In the genomic region with DNA sequence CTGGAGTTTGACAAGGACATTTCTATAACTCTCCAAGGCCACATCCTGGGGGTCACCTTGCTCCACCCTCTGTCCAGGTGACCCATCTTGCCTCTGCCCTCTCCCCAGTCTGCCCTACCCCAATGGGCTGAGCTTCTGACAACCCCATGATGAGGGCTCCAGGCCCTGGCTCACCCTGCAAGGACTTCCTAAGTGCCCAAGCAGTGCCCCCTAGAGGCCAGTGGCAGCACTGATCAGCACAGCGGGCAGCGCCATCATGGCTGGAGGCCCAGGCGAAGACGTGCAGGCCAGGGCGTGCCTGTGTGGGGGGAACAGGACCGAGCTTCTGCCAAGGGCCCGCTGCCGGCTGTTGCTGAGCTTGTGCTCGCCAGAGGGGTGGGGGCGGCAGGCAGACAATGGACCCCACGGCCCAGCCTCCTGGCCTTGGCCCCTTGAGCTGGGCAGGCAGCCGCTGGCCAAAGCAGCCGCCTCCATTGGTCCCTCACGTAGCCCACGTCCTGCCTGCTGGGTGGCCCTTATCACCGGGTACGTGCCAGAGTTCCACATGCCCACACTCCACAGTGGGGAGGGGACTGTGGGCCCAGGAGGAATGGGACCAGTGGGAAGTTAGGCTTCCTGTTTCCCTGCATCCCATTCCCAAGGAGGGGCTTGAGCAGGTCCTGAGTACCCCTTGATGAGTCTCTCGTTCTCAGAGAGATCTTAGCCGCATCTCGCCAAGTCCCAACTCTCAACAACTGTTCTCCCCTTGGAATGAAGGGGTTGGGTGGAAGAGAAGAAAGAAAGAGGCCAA, we compare ENCODE assay signal across 8 cellular contexts.
DNase-seq lines count a peak whose midpoint lies in the region; ATAC-seq and TF ChIP-seq lines count a peak whose summit lies in the region.

No MANE protein-coding gene starts in this region.

- H3K56ac ChIP-seq in IMR-90 (ENCODE audit: extremely low read depth, insufficient read depth, low read length): no peak overlapping the region

- H4K8ac ChIP-seq in IMR-90 (ENCODE audit: low read depth in 2 of 2, low read length in 2 of 2): peak overlapping the region; percentile 70 to 78; a peak in 3 of 4 replicates

- peak overlapping the region; percentile 85 for H4K91ac ChIP-seq in IMR-90 (ENCODE audit: insufficient read depth, low read depth, low read length)

- TF ChIP-seq POLR2A in IMR-90 (IDR thresholded peaks at IDR 0.05; ENCODE audit: low read depth, low read length): no peak

- H2BK5ac ChIP-seq in IMR-90 (ENCODE audit: low read depth, low read length, poor library complexity, severe bottlenecking): peak overlapping the region; percentile 87

- H3K9me3 ChIP-seq in IMR-90 (ENCODE audit: control insufficient read depth, insufficient read depth, low read length): no peaks in the 10 kb centered on the region
- no peaks in the 10 kb centered on the region for H3K9me3 ChIP-seq in lower lobe of right lung

- H2BK15ac ChIP-seq in IMR-90 (ENCODE audit: low read depth, low read length): peak overlapping the region; percentile 81; the same call in 2 of the 3 replicates

- no peak overlapping the region for H3K9ac ChIP-seq in IMR-90 (ENCODE audit: low read depth, low read length)

- H3K4me1 Mint-ChIP-seq in brain: peaks cover 58% of the 10 kb centered on the region

- peak overlapping the region; percentile 5 for H2AFZ ChIP-seq in IMR-90 (replicated peaks; ENCODE audit: low read length, poor library complexity)

- peak overlapping the region; percentile 37; the same call in 1 of the 2 replicates for H3K23ac ChIP-seq in IMR-90 (ENCODE audit: low read depth, low read length)

- peak overlapping the region; percentile 92 for H3K4ac ChIP-seq in IMR-90 (ENCODE audit: low read depth, low read length)

- peak overlapping the region; percentile 56 to 89 (median 75) for H3K27ac Mint-ChIP-seq in brain

- intact Hi-C loops in IMR-90 (cut with micrococcal nuclease) (no loop called here), lower lobe of right lung (cut with DNase I) (no loop called here)

- H3K27me3 ChIP-seq in IMR-90 (ENCODE audit: control insufficient read depth, insufficient read depth, low read length) (no peaks in the 10 kb centered on the region), lower lobe of right lung (ENCODE audit: low read depth) (no peaks in the 10 kb centered on the region)

- H3K4me3 ChIP-seq in AG04449 (ENCODE audit: low read depth, low read length): no peak overlapping the region
- H3K4me3 ChIP-seq in IMR-90 (ENCODE audit: insufficient read depth, low read depth, low read length): no peak overlapping the region
- no peak overlapping the region for H3K4me3 ChIP-seq in lower lobe of right lung

- H3K9me1 ChIP-seq in IMR-90 (ENCODE audit: insufficient read depth, low read length): peaks cover 60% of the 10 kb centered on the region

- peaks cover 0 to 10% (median 4%) of the 10 kb centered on the region in 5 experiments for H3K9me3 Mint-ChIP-seq in brain

- peak overlapping the region; percentile 97 for H2BK20ac ChIP-seq in IMR-90 (ENCODE audit: low read depth, low read length)

- H3K4me1 ChIP-seq in IMR-90 (ENCODE audit: control insufficient read depth, insufficient read depth, low read length) (peaks cover 65% of the 10 kb centered on the region), lower lobe of right lung (peaks cover 34% of the 10 kb centered on the region)

- H3K36me3 ChIP-seq in IMR-90 (ENCODE audit: control insufficient read depth, insufficient read depth, low read length) (no peaks in the 10 kb centered on the region), lower lobe of right lung (no peaks in the 10 kb centered on the region)

- peaks cover 5% of the 10 kb centered on the region for H3K27me3 Mint-ChIP-seq in brain

- ATAC-seq in IMR-90 (ENCODE audit: low read depth) (no peak), lower lobe of right lung (no peak), GM18517 (IDR thresholded peaks at IDR 0.05; ENCODE audit: unreplicated experiment) (no peak), GM19467 (IDR thresholded peaks at IDR 0.05; ENCODE audit: unreplicated experiment) (no peak), HG02759 (IDR thresholded peaks at IDR 0.05; ENCODE audit: unreplicated experiment) (no peak), GM21825 (IDR thresholded peaks at IDR 0.05; ENCODE audit: unreplicated experiment) (no peak)

- H3K18ac ChIP-seq in IMR-90 (ENCODE audit: low read depth, low read length): peak overlapping the region; percentile 53

- peaks cover 0 to 36% of the 10 kb centered on the region in 2 experiments; a peak in 3 of 4 replicates for H3K79me1 ChIP-seq in IMR-90 (ENCODE audit: low read depth in 1 of 2, low read length in 2 of 2)

- peak; percentile 43 for TF ChIP-seq RAD21 in IMR-90 (IDR thresholded peaks at IDR 0.05; ENCODE audit: low read length)

- H3K27ac ChIP-seq in IMR-90 (ENCODE audit: insufficient read depth, low read length): peak overlapping the region; percentile 48
- H3K27ac ChIP-seq in lower lobe of right lung: no peak overlapping the region

- H2AK5ac ChIP-seq in IMR-90 (ENCODE audit: low read depth, low read length): peak overlapping the region; percentile 98

- no TSS peak for BruUV-seq in IMR-90 (replicated peaks; lab: Mats Ljungman, UMichigan)

- 79% methylated on average over 4 of the region's 20 CpGs; no CpG with 5 or more reads in 1 of the 2 experiments for WGBS in IMR-90 (ENCODE audit: extremely low coverage in 2 of 2, insufficient read length in 1 of 2), 2 experiments

- no peaks in the 10 kb centered on the region; the same call in 1 of the 2 replicates for H4K20me1 ChIP-seq in IMR-90 (ENCODE audit: insufficient read depth, low read length)

- H2AK9ac ChIP-seq in IMR-90 (replicated peaks; ENCODE audit: low read depth, low read length, poor library complexity): peak overlapping the region; percentile 29

- H3K4me2 ChIP-seq in IMR-90 (ENCODE audit: low read depth, low read length): no peak overlapping the region

- peak overlapping the region; percentile 94 for H2BK120ac ChIP-seq in IMR-90 (ENCODE audit: low read depth, low read length)

- H3K4me3 Mint-ChIP-seq in brain: no peak overlapping the region

- in situ Hi-C loops in IMR-90 (cut with MboI; ENCODE audit: low sequenced_read_pairs): no loop called here

- peaks cover 5% of the 10 kb centered on the region for H3K36me3 Mint-ChIP-seq in brain

- POLR2A ChIA-PET in AG04449 (lab: Yijun Ruan, JAX): no interaction called here
- POLR2A ChIA-PET in IMR-90 (lab: Charles Lee; ENCODE audit: unreplicated experiment): no interaction called here

- TF ChIP-seq CTCF in AG04449 (IDR thresholded peaks at IDR 0.05; ENCODE audit: insufficient read depth, low read length, missing control alignments) (peak; percentile 40), IMR-90 (conservative IDR thresholded peaks at IDR 0.05; ENCODE audit: low read depth, low read length) (peak; percentile 43), brain (conservative IDR thresholded peaks at IDR 0.05) (peak in 1 of 2 experiments; percentile 46), lower lobe of right lung (IDR thresholded peaks at IDR 0.05) (peak; percentile 40)

- H4K5ac ChIP-seq in IMR-90 (ENCODE audit: low read depth, low read length): peak overlapping the region; percentile 69

- dilution Hi-C loops in IMR-90 (cut with HindIII; ENCODE audit: low sequenced_read_pairs, unreplicated experiment): no loop called here

- no peak for DNase-seq in AG04449 (ENCODE audit: low read depth, low spot score)
- DNase-seq in IMR-90: no peak
- DNase-seq in lower lobe of right lung: peak; percentile 62

- peak overlapping the region; percentile 70 for H3K14ac ChIP-seq in IMR-90 (replicated peaks; ENCODE audit: low read depth, low read length)

- CTCF ChIA-PET in AG04449 (lab: Yijun Ruan, JAX): interaction anchor here (0.7 to 4.9 kb wide), 13 partner anchors 8 to 396 kb away, joined by 3 to 46 read pairs (median 3); a partner anchor contains a TSS
- CTCF ChIA-PET in IMR-90 (lab: Yijun Ruan, JAX): interaction anchor here (0.7 to 0.8 kb wide), 2 partner anchors 217 to 294 kb away, joined by 3 to 4 read pairs; no protein-coding TSS in a partner anchor

TF ChIP-seq in IMR-90, 13 proteins besides CTCF, POLR2A, EP300 and RAD21:
- TF ChIP-seq BHLHE40 (IDR thresholded peaks at IDR 0.05; ENCODE audit: low read depth, low read length) (no peak), MAFK (IDR thresholded peaks at IDR 0.05; ENCODE audit: low read depth, low read length) (no peak), SMC3 (IDR thresholded peaks at IDR 0.05; ENCODE audit: low read depth, low read length) (peak; percentile 33; the same call in 1 of the 2 replicates), NFE2L2 (IDR thresholded peaks at IDR 0.05; ENCODE audit: low read depth, low read length) (no peak)
